ENCODE assay signal across 8 cellular contexts in genomic region chr17:28598389-28598788, GRCh38. TPM values are rescaled to one million over a fixed set of nuclear protein-coding genes. Genes with fewer than 3 reads are reported as not detected.
DNase-seq lines count a peak whose midpoint lies in the region; ATAC-seq and TF ChIP-seq lines count a peak whose summit lies in the region.

No MANE protein-coding gene starts in this region.

- peak overlapping the region; percentile 99 for H3K4me3 Mint-ChIP-seq in T-helper 1 cell treated with Interleukin-12 subunit alpha and Interleukin-12 subunit beta and Interleukin-4 antibody, amounts not matched to agents 30 μg/mL and 1 μg/mL, for 36 hours

- BruUV-seq in Panc1 (replicated peaks; lab: Mats Ljungman, UMichigan): TSS peak; percentile 91

- intact Hi-C loops in Panc1 (cut with micrococcal nuclease; ENCODE audit: unreplicated experiment): no loop called here

- no peaks in the 10 kb centered on the region for H3K27me3 ChIP-seq in Panc1 (ENCODE audit: control insufficient read depth, insufficient read depth, low read length)
- H3K27me3 ChIP-seq in skeletal muscle tissue (ENCODE audit: control insufficient read depth in 3 of 3, insufficient read depth in 3 of 3, low read length in 3 of 3): peaks cover 0 to 3% (median 0%) of the 10 kb centered on the region in 3 donors

- peak; percentile 19 for ATAC-seq in Panc1

- H3K9ac ChIP-seq in skeletal muscle tissue (ENCODE audit: low read depth in 1 of 3, low read length in 3 of 3): peak overlapping the region in 2 of 3 donors; percentile 45 to 53

- no peak for DNase-seq in T-helper 1 cell
- no peak for DNase-seq in Panc1 (ENCODE audit: low read depth, low spot score)
- no peak for DNase-seq in fibroblast of pulmonary artery (ENCODE audit: low read depth)
- no peak for DNase-seq in GDM1 (lab: John Stamatoyannopoulos, UW)
- no peak for DNase-seq in foreskin melanocyte
- DNase-seq in GM13976 (ENCODE audit: low spot score): no peak

- POLR2A ChIA-PET in Panc1 (lab: Charles Lee): interaction anchor here (1.7 kb wide), 1 partner anchor 22 kb away, joined by 3 read pairs; the partner anchor contains the start of gene ALDOC

- no peaks in the 10 kb centered on the region for H3K27me3 Mint-ChIP-seq in T-helper 1 cell treated with Interleukin-12 subunit alpha and Interleukin-12 subunit beta and Interleukin-4 antibody, amounts not matched to agents 30 μg/mL and 1 μg/mL, for 36 hours (ENCODE audit: low read depth)

- peaks cover 21% of the 10 kb centered on the region for H3K4me1 Mint-ChIP-seq in T-helper 1 cell treated with Interleukin-12 subunit alpha and Interleukin-12 subunit beta and Interleukin-4 antibody, amounts not matched to agents 30 μg/mL and 1 μg/mL, for 36 hours (ENCODE audit: low read depth)

- H3K27ac ChIP-seq in Panc1 (ENCODE audit: low read length) (peak overlapping the region; percentile 95), skeletal muscle tissue (ENCODE audit: low read depth, low read length) (no peak overlapping the region)

- H3K4me1 ChIP-seq in Panc1 (ENCODE audit: control insufficient read depth, insufficient read depth, low read length): peaks cover 10% of the 10 kb centered on the region
- H3K4me1 ChIP-seq in skeletal muscle tissue (ENCODE audit: control insufficient read depth in 3 of 3, insufficient read depth in 3 of 3, low read length in 3 of 3): peaks cover 15 to 19% (median 16%) of the 10 kb centered on the region in 3 donors

- H3K36me3 Mint-ChIP-seq in T-helper 1 cell treated with Interleukin-12 subunit alpha and Interleukin-12 subunit beta and Interleukin-4 antibody, amounts not matched to agents 30 μg/mL and 1 μg/mL, for 36 hours (ENCODE audit: low read depth): peaks cover 12% of the 10 kb centered on the region

- H3K9me3 ChIP-seq in Panc1 (ENCODE audit: control insufficient read depth, insufficient read depth, low read depth, low read length) (no peaks in the 10 kb centered on the region), skeletal muscle tissue (ENCODE audit: control insufficient read depth in 3 of 3, low read length in 3 of 3) (no peaks in the 10 kb centered on the region)

- no peak for TF ChIP-seq CTCF in Panc1 (IDR thresholded peaks at IDR 0.05)
- TF ChIP-seq CTCF in fibroblast of pulmonary artery (IDR thresholded peaks at IDR 0.05; ENCODE audit: low read length, missing control alignments): no peak
- no peak for TF ChIP-seq CTCF in GM13976 (IDR thresholded peaks at IDR 0.05; ENCODE audit: borderline replicate concordance, control extremely low read depth, extremely low read depth, insufficient read depth, missing control alignments)

- H3K27ac Mint-ChIP-seq in T-helper 1 cell treated with Interleukin-12 subunit alpha and Interleukin-12 subunit beta and Interleukin-4 antibody, amounts not matched to agents 30 μg/mL and 1 μg/mL, for 36 hours: peak overlapping the region; percentile 98

- CTCF ChIA-PET in Panc1 (lab: Charles Lee): no interaction called here

- H3K36me3 ChIP-seq in Panc1 (ENCODE audit: control insufficient read depth, insufficient read depth, low read length) (peaks cover 4% of the 10 kb centered on the region), skeletal muscle tissue (ENCODE audit: control insufficient read depth in 3 of 3, insufficient read depth in 3 of 3, low read length in 3 of 3) (no peaks in the 10 kb centered on the region)

- H3K9me3 Mint-ChIP-seq in T-helper 1 cell treated with Interleukin-12 subunit alpha and Interleukin-12 subunit beta and Interleukin-4 antibody, amounts not matched to agents 30 μg/mL and 1 μg/mL, for 36 hours: no peaks in the 10 kb centered on the region

- in situ Hi-C loops in Panc1 (cut with HindIII; ENCODE audit: low pct_unique_long_range_greater_than_20kb, low sequenced_read_pairs): no loop called here
- in situ Hi-C loops in GM13976 (cut with MboI; ENCODE audit: low sequenced_read_pairs, unreplicated experiment): no loop called here

- H3K4me3 ChIP-seq in Panc1 (ENCODE audit: low read depth in 2 of 2, low read length in 2 of 2) (peak overlapping the region; percentile 82 to 83), fibroblast of pulmonary artery (replicated peaks; ENCODE audit: low read depth, low read length) (peak overlapping the region; percentile 72), skeletal muscle tissue (ENCODE audit: low read length in 3 of 3) (peak overlapping the region; percentile 67 to 94 (median 81))

RNA-seq across cellular contexts. Expression of gene SPAG5, which starts 0.4 kb away (rescaled TPM):
- total RNA-seq in Panc1 (2021; ENCODE audit: unreplicated experiment): 152 TPM
- 61.1 TPM for polyA plus RNA-seq in Panc1 (2012; ENCODE audit: insufficient read length)
- 5.7 TPM for total RNA-seq in skeletal muscle tissue

RNA-seq across cellular contexts. Expression of gene RSKR, which starts 15.6 kb away (rescaled TPM):
- total RNA-seq in Panc1 (2021; ENCODE audit: unreplicated experiment) (17.2 TPM), skeletal muscle tissue (3.7 TPM)
- polyA plus RNA-seq in Panc1 (2012; ENCODE audit: insufficient read length): 5.8 TPM

RNA-seq across cellular contexts. Expression of gene ALDOC, which starts 21.7 kb away (rescaled TPM):
- total RNA-seq in Panc1 (2021; ENCODE audit: unreplicated experiment) (13.4 TPM), skeletal muscle tissue (4.7 TPM)
- polyA plus RNA-seq in Panc1 (2012; ENCODE audit: insufficient read length): 70.0 TPM

RNA-seq across cellular contexts. Expression of gene PIGS, which starts 27.1 kb away (rescaled TPM):
- total RNA-seq in Panc1 (2021; ENCODE audit: unreplicated experiment) (78.8 TPM), skeletal muscle tissue (19.3 TPM)
- 87.3 TPM for polyA plus RNA-seq in Panc1 (2012; ENCODE audit: insufficient read length)

RNA-seq across cellular contexts. Expression of gene UNC119, which starts 46.0 kb away (rescaled TPM):
- 44.7 TPM for total RNA-seq in Panc1 (2021; ENCODE audit: unreplicated experiment)
- polyA plus RNA-seq in Panc1 (2012; ENCODE audit: insufficient read length): 47.6 TPM
- 5.7 TPM for total RNA-seq in skeletal muscle tissue

Comparison
In these comparisons a context has a peak if more than half of its experiments do, and no peak if none do; other contexts are left out.
1. RNA of gene SPAG5, which starts 0.4 kb away (total RNA-seq): 152 TPM in Panc1 (single experiment); 5.7 TPM in skeletal muscle tissue (single experiment); every median in the first group is over 10 times any median in the second.
2. Peak in every context shown above with its lines, with median percentiles within 50 percentile points of each other: H3K4me3 ChIP-seq.